Comparison of ENCODE assay signal across 8 cellular contexts in the genomic region with DNA sequence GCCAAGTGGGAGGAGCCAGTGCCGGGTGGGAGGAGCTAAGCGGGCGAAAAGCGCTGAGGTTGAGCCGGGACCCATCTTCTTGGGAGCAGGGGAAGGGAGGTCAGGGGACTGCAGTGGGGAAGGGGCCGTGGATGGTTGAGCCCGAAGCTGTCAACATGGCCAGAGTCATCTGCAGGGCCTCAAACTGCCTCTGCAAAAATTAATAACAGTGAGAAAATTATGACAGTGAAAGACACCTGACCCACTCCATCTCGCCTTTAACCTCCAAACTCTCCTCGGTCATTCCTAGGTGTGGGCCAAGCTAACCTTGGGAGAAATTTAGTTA. TPM values are rescaled to one million over a fixed set of nuclear protein-coding genes. Genes with fewer than 3 reads are reported as not detected.
DNase-seq lines count a peak whose midpoint lies in the region; ATAC-seq and TF ChIP-seq lines count a peak whose summit lies in the region.

No MANE protein-coding gene starts in this region.

- TF ChIP-seq CTCF in DND-41 (IDR thresholded peaks at IDR 0.05; ENCODE audit: borderline replicate concordance, extremely low read depth, low read length, poor library complexity, severe bottlenecking) (no peak), esophagus muscularis mucosa (IDR thresholded peaks at IDR 0.05) (no peak), retinal pigment epithelial cell (conservative IDR thresholded peaks at IDR 0.05; ENCODE audit: low read depth, low read length) (no peak)

- H3K79me2 ChIP-seq in DND-41 (ENCODE audit: insufficient read depth, low read length): no peaks in the 10 kb centered on the region

- peak overlapping the region; percentile 69 for H3K9ac ChIP-seq in DND-41 (ENCODE audit: low read depth, low read length)
- H3K9ac ChIP-seq in SK-N-MC (ENCODE audit: insufficient read length): peak overlapping the region; percentile 88

- DNase-seq in DND-41: no peak
- no peak for DNase-seq in SK-N-MC (ENCODE audit: low read depth, low spot score)
- DNase-seq in esophagus muscularis mucosa (ENCODE audit: extremely low spot score): no peak
- DNase-seq in retinal pigment epithelial cell (ENCODE audit: low read depth): no peak
- DNase-seq in DMS 273 treated with DMSO at 0.1 percent for 48 hours (lab: John Stamatoyannopoulos, UW): no peak
- DNase-seq in HT-29 (ENCODE audit: low spot score): no peak

- H3K4me1 ChIP-seq in DND-41 (ENCODE audit: insufficient read depth, low read length): peaks cover 33% of the 10 kb centered on the region
- peaks cover 3 to 15% (median 9%) of the 10 kb centered on the region in 4 donors for H3K4me1 ChIP-seq in esophagus muscularis mucosa

- H3K4me3 ChIP-seq in DND-41 (ENCODE audit: low read depth in 1 of 2, low read length in 2 of 2) (peak overlapping the region; percentile 21 to 70; a peak in 3 of 4 replicates), SK-N-MC (peak overlapping the region; percentile 78), esophagus muscularis mucosa (peak overlapping the region; percentile 64 to 68 (median 67)), retinal pigment epithelial cell (ENCODE audit: low read length) (peak overlapping the region; percentile 71)

- TF ChIP-seq POLR2A in esophagus muscularis mucosa (IDR thresholded peaks at IDR 0.05; ENCODE audit: low read depth): no peak

- intact Hi-C loops in esophagus muscularis mucosa (cut with DNase I): no loop called here

- peak overlapping the region; percentile 94 for H2AFZ ChIP-seq in DND-41 (ENCODE audit: low read depth, low read length)

- WGBS in esophagus muscularis mucosa: 12% methylated on average over 9 of the region's 9 CpGs

- no peaks in the 10 kb centered on the region for H4K20me1 ChIP-seq in DND-41 (ENCODE audit: insufficient read depth, low read length)

- no peak for TF ChIP-seq EP300 in esophagus muscularis mucosa (IDR thresholded peaks at IDR 0.05)

- H3K9me3 ChIP-seq in DND-41 (ENCODE audit: insufficient read depth, low read length, severe bottlenecking) (peaks cover 6% of the 10 kb centered on the region), SK-N-MC (ENCODE audit: low read depth, low read length) (no peaks in the 10 kb centered on the region), esophagus muscularis mucosa (peaks cover 0 to 8% (median 4%) of the 10 kb centered on the region in 4 donors)

- ATAC-seq in DND-41 (ENCODE audit: insufficient read depth, low read depth): no peak
- ATAC-seq in GM21786 (IDR thresholded peaks at IDR 0.05; ENCODE audit: unreplicated experiment): no peak
- ATAC-seq in HG02610 (IDR thresholded peaks at IDR 0.05; ENCODE audit: unreplicated experiment): no peak

- H3K27me3 ChIP-seq in DND-41 (ENCODE audit: insufficient read depth, low read length, poor library complexity): no peaks in the 10 kb centered on the region
- peaks cover 0 to 7% (median 0%) of the 10 kb centered on the region in 4 donors for H3K27me3 ChIP-seq in esophagus muscularis mucosa

- H3K4me2 ChIP-seq in DND-41 (ENCODE audit: insufficient read depth, low read length): peak overlapping the region; percentile 81

- H3K27ac ChIP-seq in DND-41 (ENCODE audit: low read length) (peak overlapping the region; percentile 84), SK-N-MC (peak overlapping the region; percentile 85; the same call in 1 of the 2 replicates), esophagus muscularis mucosa (replicated peaks in 1 of 4) (peak overlapping the region; percentile 91 to 93 (median 92))

- H3K36me3 ChIP-seq in DND-41 (ENCODE audit: insufficient read depth, low read length) (no peaks in the 10 kb centered on the region), SK-N-MC (ENCODE audit: insufficient read depth, low read length) (no peaks in the 10 kb centered on the region), esophagus muscularis mucosa (no peaks in the 10 kb centered on the region)

RNA-seq across cellular contexts. Expression of a gene that starts 30.1 kb away (rescaled TPM):
- total RNA-seq in esophagus muscularis mucosa: 1 to 10 TPM; 5.5 to 9.0 (median 8.3) TPM
- total RNA-seq in HT-29 (2014; rRNA removed; shearing (Covaris generic)): 4.0 and 4.1 TPM in 2 replicates

RNA-seq across cellular contexts. Expression of a gene that starts 41.1 kb away (rescaled TPM):
- total RNA-seq in esophagus muscularis mucosa: not detected
- not detected in 2 replicates for total RNA-seq in HT-29 (2014; rRNA removed; shearing (Covaris generic))

RNA-seq across cellular contexts. Expression of a gene that starts 50.4 kb away (rescaled TPM):
- not detected for total RNA-seq in esophagus muscularis mucosa
- total RNA-seq in HT-29 (2014; rRNA removed; shearing (Covaris generic)): not detected in 2 replicates

RNA-seq across cellular contexts. Expression of a gene that starts 59.6 kb away (rescaled TPM):
- total RNA-seq in esophagus muscularis mucosa: not detected
- not detected in 2 replicates for total RNA-seq in HT-29 (2014; rRNA removed; shearing (Covaris generic))
